5 cellular contexts compared by ENCODE assay signal in genomic region chr3:195590381-195590780, GRCh38. TPM values are rescaled to one million over a fixed set of nuclear protein-coding genes. Genes with fewer than 3 reads are reported as not detected.
"Had no signal": no experiment of that assay in that cellular context is flagged by ENCODE, and none has a peak within 500 bp of the region (broad histone marks: within the 10 kb centered on the region; RNA-seq: fewer than 3 reads in every experiment).

No MANE protein-coding gene starts in this region.

RNA-seq across cellular contexts. Expression of gene APOD, which starts 6.6 kb away (rescaled TPM):
- total RNA-seq: activated naive CD8-positive, alpha-beta T cell treated with anti-CD3 and anti-CD28 coated beads for 36 hours; activated naive CD8-positive, alpha-beta T cell treated with anti-CD3 and anti-CD28 coated beads, Interleukin-2, amount 10 ng/mL, durations not matched to agents 7 days and 5 days; activated T-cell treated with anti-CD3 and anti-CD28 coated beads, Interleukin-2, amount 50 U/mL, for 4 hours; astrocyte; cardiac muscle cell had no signal
